15 cellular contexts compared by ENCODE assay signal in genomic region chr1:59856725-59857338, GRCh38. TPM values are rescaled to one million over a fixed set of nuclear protein-coding genes. Genes with fewer than 3 reads are reported as not detected.
DNase-seq lines count a peak whose midpoint lies in the region; ATAC-seq, FAIRE-seq and TF ChIP-seq lines count a peak whose summit lies in the region.
"Had no signal": no experiment of that assay in that cellular context is flagged by ENCODE, and none has a peak within 500 bp of the region (broad histone marks: within the 10 kb centered on the region; RNA-seq: fewer than 3 reads in every experiment).

No MANE protein-coding gene starts in this region.

- no peak overlapping the region for H2BK20ac ChIP-seq in H9 (ENCODE audit: low read depth, low read length, poor library complexity, severe bottlenecking)

- no peak overlapping the region for H2AK5ac ChIP-seq in H9 (ENCODE audit: insufficient read length, low read length)

- H2BK12ac ChIP-seq in H9 (ENCODE audit: insufficient read length, low read depth, low read length), result no peak overlapping the region

- no peak overlapping the region for H3K18ac ChIP-seq in H9 (ENCODE audit: insufficient read length, low read depth, low read length)

- H4K8ac ChIP-seq in H9 (replicated peaks; ENCODE audit: insufficient read length, low read depth, low read length), result no peak overlapping the region

- H2BK15ac ChIP-seq in H9 (ENCODE audit: low read depth, low read length), result no peak overlapping the region

- H3K9me3 ChIP-seq in H9 (ENCODE audit: control insufficient read depth, low read depth, low read length) (no peaks in the 10 kb centered on the region), left ventricle myocardium inferior (replicated peaks) (peaks cover 7% of the 10 kb centered on the region), pancreas (no peaks in the 10 kb centered on the region), MG63 (no peaks in the 10 kb centered on the region)

- H2AFZ ChIP-seq in H9 (ENCODE audit: low read length), result no peak overlapping the region

- no peak overlapping the region for H3K4me3 Mint-ChIP-seq in H9
- no peak overlapping the region for H3K4me3 Mint-ChIP-seq in activated T-cell treated with anti-CD3 and anti-CD28 coated beads, Interleukin-2, amount 50 U/mL, for 72 hours
- H3K4me3 Mint-ChIP-seq: naive B cell had no signal

- H3K4me3 ChIP-seq in left ventricle myocardium inferior (peak overlapping the region; percentile 9), pancreas (no peak overlapping the region), MG63 (no peak overlapping the region)
- H3K4me3 ChIP-seq: BLaER1, coronary artery had no signal

- H3T11ph ChIP-seq in H9 (ENCODE audit: low read length), result no peak overlapping the region

- H3K4me2 ChIP-seq in H9 (ENCODE audit: insufficient read depth, insufficient read length, low read length), result no peak overlapping the region
- H3K4me2 ChIP-seq: BLaER1, KMS-11 had no signal

- H3K4ac ChIP-seq in H9 (ENCODE audit: low read depth, low read length), result no peak overlapping the region

- intact Hi-C loops in left ventricle myocardium inferior (cut with micrococcal nuclease) (no loop called here), pancreas (cut with DNase I) (no loop called here)

- no peak overlapping the region for H3K56ac ChIP-seq in H9 (ENCODE audit: insufficient read length, low read depth, low read length)

- no peaks in the 10 kb centered on the region for H3K36me3 ChIP-seq in left ventricle myocardium inferior
- peaks cover 0 to 12% (median 0%) of the 10 kb centered on the region in 3 donors for H3K36me3 ChIP-seq in pancreas
- no peaks in the 10 kb centered on the region for H3K36me3 ChIP-seq in MG63
- H3K36me3 ChIP-seq: BLaER1 had no signal

- H3K27me3 ChIP-seq in H9 (ENCODE audit: insufficient read depth, low read length), result no peaks in the 10 kb centered on the region
- no peaks in the 10 kb centered on the region for H3K27me3 ChIP-seq in left ventricle myocardium inferior (ENCODE audit: low read depth)
- H3K27me3 ChIP-seq in pancreas, result no peaks in the 10 kb centered on the region
- no peaks in the 10 kb centered on the region for H3K27me3 ChIP-seq in MG63
- H3K27me3 ChIP-seq: BLaER1 had no signal

- no peaks in the 10 kb centered on the region for H3K27me3 Mint-ChIP-seq in H9 (ENCODE audit: low read depth)
- no peaks in the 10 kb centered on the region for H3K27me3 Mint-ChIP-seq in activated T-cell treated with anti-CD3 and anti-CD28 coated beads, Interleukin-2, amount 50 U/mL, for 72 hours (ENCODE audit: low read depth)
- H3K27me3 Mint-ChIP-seq: naive B cell had no signal

- H3K36me3 Mint-ChIP-seq in H9 (ENCODE audit: insufficient read depth in 1 of 3, low read depth in 3 of 3), result peaks cover 6 to 20% (median 16%) of the 10 kb centered on the region in 3 experiments
- peaks cover 4 to 11% of the 10 kb centered on the region in 2 donors for H3K36me3 Mint-ChIP-seq in activated T-cell treated with anti-CD3 and anti-CD28 coated beads, Interleukin-2, amount 50 U/mL, for 72 hours (ENCODE audit: insufficient read depth in 2 of 2)

- no peaks in the 10 kb centered on the region for H4K20me1 ChIP-seq in H9 (ENCODE audit: control insufficient read depth, insufficient read depth, insufficient read length)
- H4K20me1 ChIP-seq: BLaER1 had no signal

- no peak for FAIRE-seq in pancreas (lab: Jason Lieb, UNC)

- no peaks in the 10 kb centered on the region for H3K4me1 ChIP-seq in H9 (ENCODE audit: insufficient read depth, low read length)
- H3K4me1 ChIP-seq in left ventricle myocardium inferior, result peaks cover 15% of the 10 kb centered on the region
- peaks cover 11 to 35% (median 25%) of the 10 kb centered on the region in 3 donors for H3K4me1 ChIP-seq in pancreas
- H3K4me1 ChIP-seq: BLaER1 had no signal

- no peak overlapping the region for H3K14ac ChIP-seq in H9 (ENCODE audit: insufficient read depth, low read length)

- H3K79me1 ChIP-seq in H9 (ENCODE audit: insufficient read depth, low read depth, low read length, poor library complexity, severe bottlenecking), result peaks cover 4% of the 10 kb centered on the region

- no peak overlapping the region for H3K27ac ChIP-seq in H9 (ENCODE audit: insufficient read length, low read depth, low read length)
- H3K27ac ChIP-seq in left ventricle myocardium inferior (replicated peaks), result peak overlapping the region; percentile 62
- peak overlapping the region in 3 of 4 donors; percentile 19 to 67 (median 58) for H3K27ac ChIP-seq in pancreas
- H3K27ac ChIP-seq: BLaER1, coronary artery, KMS-11 had no signal

- no peak overlapping the region for H3K23ac ChIP-seq in H9 (ENCODE audit: insufficient read length, low read depth, low read length)

- no peak overlapping the region for H2BK120ac ChIP-seq in H9 (ENCODE audit: low read depth, low read length, poor library complexity, severe bottlenecking)

- no peak overlapping the region for H4K5ac ChIP-seq in H9 (ENCODE audit: insufficient read length, low read depth, low read length)

- no peak for TF ChIP-seq CTCF in H9 (conservative IDR thresholded peaks at IDR 0.05)
- no peak for TF ChIP-seq CTCF in left ventricle myocardium inferior (IDR thresholded peaks at IDR 0.05; ENCODE audit: borderline replicate concordance)
- no peak for TF ChIP-seq CTCF in pancreas (IDR thresholded peaks at IDR 0.05)

- no peaks in the 10 kb centered on the region for H3K79me2 ChIP-seq in H9 (ENCODE audit: insufficient read depth, low read length)

- peak overlapping the region in 2 of 3 experiments; percentile 5 to 52; a peak in 3 of 7 replicates for H3K27ac Mint-ChIP-seq in H9
- H3K27ac Mint-ChIP-seq in activated T-cell treated with anti-CD3 and anti-CD28 coated beads, Interleukin-2, amount 50 U/mL, for 72 hours, result no peak overlapping the region
- H3K27ac Mint-ChIP-seq: naive B cell had no signal

- H4K91ac ChIP-seq in H9 (ENCODE audit: insufficient read length, low read depth, low read length), result no peak overlapping the region

- WGBS in H9 (ENCODE audit: extremely low coverage, insufficient read length, low lambda C conversion rate), result no CpG with 5 or more reads among the region's 4 CpGs
- 16 to 22% methylated on average over 4 of the region's 4 CpGs for WGBS in pancreas, 2 donors

- peak; percentile 88 to 94 (median 92) for ATAC-seq in pancreas
- no peak for ATAC-seq in activated T-cell treated with anti-CD3 and anti-CD28 coated beads, Interleukin-2, amount 50 U/mL, for 72 hours (replicated peaks in 1 of 2)

- H2BK5ac ChIP-seq in H9 (ENCODE audit: insufficient read length, low read length), result no peak overlapping the region

- peaks cover 7 to 8% of the 10 kb centered on the region in 2 experiments; a peak in 2 of 4 replicates for H3K4me1 Mint-ChIP-seq in H9
- H3K4me1 Mint-ChIP-seq in activated T-cell treated with anti-CD3 and anti-CD28 coated beads, Interleukin-2, amount 50 U/mL, for 72 hours (ENCODE audit: low read depth), result no peaks in the 10 kb centered on the region
- H3K4me1 Mint-ChIP-seq: naive B cell had no signal

- H3K9me3 Mint-ChIP-seq in H9, result peaks cover 3% of the 10 kb centered on the region in 2 experiments; a peak in 1 of 5 replicates
- peaks cover 0 to 5% of the 10 kb centered on the region in 2 donors for H3K9me3 Mint-ChIP-seq in activated T-cell treated with anti-CD3 and anti-CD28 coated beads, Interleukin-2, amount 50 U/mL, for 72 hours

- DNase-seq in H9, result no peak
- DNase-seq in SHP77 (lab: John Stamatoyannopoulos, UW), result peak; percentile 59 to 64
- no peak for DNase-seq in left ventricle myocardium inferior
- peak in 4 of 6 donors; percentile 36 to 55 (median 48) for DNase-seq in pancreas
- DNase-seq in activated T-cell treated with anti-CD3 and anti-CD28 coated beads, Interleukin-2, amount 50 U/mL, for 72 hours, result no peak
- no peak for DNase-seq in NCI-H2107 treated with DMSO at 0.1 percent for 48 hours (lab: John Stamatoyannopoulos, UW; ENCODE audit: unreplicated experiment)
- DNase-seq in hepatic stellate cell (ENCODE audit: low spot score), result no peak
- DNase-seq in MG63, result no peak
- DNase-seq: activated CD4-positive, alpha-beta T cell treated with anti-CD3 and anti-CD28 coated beads for 1 hour; naive B cell; stimulated activated CD4-positive, alpha-beta T cell treated with anti-CD3 and anti-CD28 coated beads, Interleukin-4, amount 100 ng/mL, for 4 hours; stimulated activated naive CD4-positive, alpha-beta T cell had no signal

- H3K23me2 ChIP-seq in H9 (ENCODE audit: insufficient read length, low read depth, low read length, poor library complexity, severe bottlenecking), result no peaks in the 10 kb centered on the region

- no peak overlapping the region for H3K9ac ChIP-seq in H9 (ENCODE audit: extremely low read depth, insufficient read length, low read length)
- H3K9ac ChIP-seq: BLaER1, KMS-11 had no signal

RNA-seq across cellular contexts. Expression of gene HOOK1, which starts 42.1 kb away (rescaled TPM):
- 31.0 and 42.0 TPM in 2 replicates for total RNA-seq in H9 (2021)
- 4.0 TPM for total RNA-seq in left ventricle myocardium inferior
- 10 to 100 TPM; 23.2 to 32.0 (median 28.4) TPM for total RNA-seq in pancreas
- 10 to 100 TPM; 10.9 to 18.2 TPM for polyA plus RNA-seq in pancreas
- total RNA-seq in activated T-cell treated with anti-CD3 and anti-CD28 coated beads, Interleukin-2, amount 50 U/mL, for 72 hours, result 10 to 100 TPM; 13.6 to 17.6 TPM
- total RNA-seq in MG63 (2014; rRNA removed; shearing (Covaris generic); ENCODE audit: low replicate concordance), result 0.30 and 0.49 TPM in 2 replicates

Comparison
In these comparisons a context has a peak if more than half of its experiments do, and no peak if none do; other contexts are left out.
1. DNase-seq: peak in SHP77 (2 of 2) and pancreas (4 of 6); none in H9 (single experiment), left ventricle myocardium inferior (single experiment), activated T-cell treated with anti-CD3 and anti-CD28 coated beads, Interleukin-2, amount 50 U/mL, for 72 hours (0 of 2), NCI-H2107 treated with DMSO at 0.1 percent for 48 hours (single experiment), hepatic stellate cell (single experiment) and MG63 (single experiment).
2. ATAC-seq: peak in pancreas (4 of 4); none in activated T-cell treated with anti-CD3 and anti-CD28 coated beads, Interleukin-2, amount 50 U/mL, for 72 hours (0 of 2).